Comparison of ENCODE assay signal across 8 cellular contexts in the genomic region with DNA sequence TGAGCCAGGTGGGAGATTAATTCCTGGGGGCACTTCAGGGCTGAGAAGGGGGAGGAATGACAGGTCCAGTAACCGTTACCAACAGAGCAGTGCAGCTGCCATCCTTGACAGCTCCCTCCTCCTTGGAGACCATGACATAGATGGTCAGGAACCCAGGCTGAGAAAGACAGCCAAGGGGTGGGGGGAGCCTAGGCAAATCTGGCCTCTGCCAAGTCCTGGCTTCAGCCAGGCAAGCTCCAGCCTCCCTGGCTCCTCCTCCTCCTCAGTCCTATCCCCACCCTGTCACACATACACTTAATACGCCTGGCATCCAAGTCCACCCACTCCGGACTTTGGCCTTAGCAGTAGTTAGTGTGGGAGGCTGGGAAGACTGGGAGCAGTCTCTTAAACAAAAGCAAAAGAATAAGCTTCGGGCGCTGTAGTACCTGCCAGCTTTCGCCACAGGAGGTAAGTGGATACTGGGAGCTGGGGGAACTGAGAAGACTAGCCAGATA. TPM values are rescaled to one million over a fixed set of nuclear protein-coding genes. Genes with fewer than 3 reads are reported as not detected.
A peak's percentile ranks its signal among the peaks of the same experiment; 100 is the strongest.
DNase-seq lines count a peak whose midpoint lies in the region; ATAC-seq and TF ChIP-seq lines count a peak whose summit lies in the region.

A gene with protein sequence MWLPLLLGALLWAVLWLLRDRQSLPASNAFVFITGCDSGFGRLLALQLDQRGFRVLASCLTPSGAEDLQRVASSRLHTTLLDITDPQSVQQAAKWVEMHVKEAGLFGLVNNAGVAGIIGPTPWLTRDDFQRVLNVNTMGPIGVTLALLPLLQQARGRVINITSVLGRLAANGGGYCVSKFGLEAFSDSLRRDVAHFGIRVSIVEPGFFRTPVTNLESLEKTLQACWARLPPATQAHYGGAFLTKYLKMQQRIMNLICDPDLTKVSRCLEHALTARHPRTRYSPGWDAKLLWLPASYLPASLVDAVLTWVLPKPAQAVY (plus strand): TSS at position 323 of the 494 bp plus-strand sequence. CDS start 792 bp downstream, outside the sequence.

- peak; percentile 84 for DNase-seq in kidney tubule cell (ENCODE audit: low spot score)
- peak; percentile 87 for DNase-seq in stomach
- no peak for DNase-seq in NOMO-1 treated with dmso at 0.1 percent for 144 hours (lab: John Stamatoyannopoulos, UW; ENCODE audit: unreplicated experiment)
- DNase-seq in GM10266 (ENCODE audit: extremely low spot score): no peak
- no peak for DNase-seq in foreskin melanocyte

- H3K27me3 ChIP-seq in stomach: no peaks in the 10 kb centered on the region

- no peaks in the 10 kb centered on the region for H3K9me3 ChIP-seq in HEK293 (ENCODE audit: control insufficient read depth, insufficient read depth, low read depth, low read length)
- H3K9me3 ChIP-seq in stomach: no peaks in the 10 kb centered on the region

- WGBS in stomach, 5 donors: 15 to 33% (median 23%) methylated on average over 6 of the region's 6 CpGs

- no peak for ATAC-seq in HG02870 (IDR thresholded peaks at IDR 0.05; ENCODE audit: unreplicated experiment)

- H3K4me3 ChIP-seq in HEK293 (ENCODE audit: low read depth, low read length): no peak within 1 kb of the TSS
- H3K4me3 ChIP-seq in stomach: peak within 1 kb of the TSS in 2 of 4 donors; percentile 20 to 21

- H3K36me3 ChIP-seq in HEK293 (ENCODE audit: control insufficient read depth in 2 of 2, insufficient read depth in 1 of 2, low read length in 2 of 2) (peaks cover 0 to 46% of the 10 kb centered on the region in 2 experiments; a peak in 1 of 3 replicates), stomach (peaks cover 10 to 38% (median 20%) of the 10 kb centered on the region in 4 donors)

- intact Hi-C loops in stomach (cut with DNase I; ENCODE audit: low total_unique reads): no loop called here

- H3K27ac ChIP-seq in HEK293 (ENCODE audit: extremely low read depth, low read depth, low read length): no peak within 1 kb of the TSS
- H3K27ac ChIP-seq in angular gyrus (ENCODE audit: low read depth, low read length): peak within 1 kb of the TSS; percentile 45
- peak within 1 kb of the TSS; percentile 69 to 100 (median 97) for H3K27ac ChIP-seq in stomach

- peak in 1 of 4 donors; percentile 33 for TF ChIP-seq POLR2A in stomach (IDR thresholded peaks at IDR 0.05)

- no peak for TF ChIP-seq CTCF in HEK293 (tag by site-specific recombination; IDR thresholded peaks at IDR 0.05)
- TF ChIP-seq CTCF in stomach (IDR thresholded peaks at IDR 0.05): no peak
- no peak for TF ChIP-seq CTCF in GM10266 (IDR thresholded peaks at IDR 0.05; ENCODE audit: control insufficient read depth, insufficient read depth, low read depth, missing control alignments)

- H3K4me1 ChIP-seq in HEK293 (ENCODE audit: control insufficient read depth, insufficient read depth, low read length): peaks cover 13% of the 10 kb centered on the region; the same call in 1 of the 2 replicates
- peaks cover 82 to 93% (median 91%) of the 10 kb centered on the region in 4 donors for H3K4me1 ChIP-seq in stomach

- CTCF ChIA-PET in HEK293 (lab: Yijun Ruan, JAX): interaction anchor here (0.6 to 7.0 kb wide), 9 partner anchors 10 to 106 kb away, joined by 3 to 127 read pairs (median 6); partner anchors contain the start of gene ITGA7

- peak; percentile 60 for TF ChIP-seq EP300 in stomach (IDR thresholded peaks at IDR 0.05)

- POLR2A ChIA-PET in HEK293 (lab: Yijun Ruan, JAX): interaction anchor here (0.7 to 1.7 kb wide), 3 partner anchors 9 to 19 kb away, joined by 3 to 7 read pairs (median 4); partner anchors contain the start of gene CD63

TF ChIP-seq in HEK293, 187 proteins besides CTCF, POLR2A, EP300 and RAD21:
- TF ChIP-seq ZNF768 (tag by site-specific recombination; IDR thresholded peaks at IDR 0.05) (no peak), SP7 (tag by site-specific recombination; IDR thresholded peaks at IDR 0.05) (no peak), ZNF621 (tag by site-specific recombination; IDR thresholded peaks at IDR 0.05) (no peak), ZFHX2 (tag by site-specific recombination; conservative IDR thresholded peaks at IDR 0.05) (peak; percentile 73), OVOL3 (tag by site-specific recombination; IDR thresholded peaks at IDR 0.05) (no peak), ZNF596 (tag by site-specific recombination; IDR thresholded peaks at IDR 0.05) (no peak), ZNF473 (tag by site-specific recombination; IDR thresholded peaks at IDR 0.05) (no peak), EGR2 (tag by site-specific recombination; IDR thresholded peaks at IDR 0.05; ENCODE audit: low read depth) (peak; percentile 86), ZNF2 (tag by site-specific recombination; IDR thresholded peaks at IDR 0.05) (no peak)

RNA-seq across cellular contexts. Expression of the gene that starts here (rescaled TPM):
- total RNA-seq in stomach: 10 to 100 TPM in 3 of 5 donors, 1 to 10 TPM in 2; 4.0 to 41.2 (median 19.3) TPM
- 10 to 100 TPM in 1 of 3 donors, 1 to 10 TPM in 2; 3.2 to 10.3 (median 9.7) TPM for polyA plus RNA-seq in stomach

Comparison
In these comparisons a context has a peak if more than half of its experiments do, and no peak if none do; other contexts are left out.
1. DNase-seq: peak in kidney tubule cell (single experiment) and stomach (single experiment); none in NOMO-1 treated with dmso at 0.1 percent for 144 hours (single experiment), GM10266 (single experiment) and foreskin melanocyte (single experiment).